In genomic region chr1:59605184-59605583, GRCh38 we compare ENCODE assay signal across 19 cellular contexts.
DNase-seq lines count a peak whose midpoint lies in the region; ATAC-seq and TF ChIP-seq lines count a peak whose summit lies in the region.
"Had no signal": no experiment of that assay in that cellular context is flagged by ENCODE, and none has a peak within 500 bp of the region (broad histone marks: within the 10 kb centered on the region; RNA-seq: fewer than 3 reads in every experiment).

No MANE protein-coding gene starts in this region.

- H3K27ac ChIP-seq in SJSA1 (peak overlapping the region; percentile 16; the same call in 1 of the 2 replicates), stomach (peak overlapping the region in 4 of 5 donors; percentile 32 to 58 (median 46))
- H3K27ac ChIP-seq: HL-60 had no signal

- TF ChIP-seq CTCF in mesothelial cell of epicardium (IDR thresholded peaks at IDR 0.05; ENCODE audit: unreplicated experiment), result no peak
- TF ChIP-seq CTCF in stomach (IDR thresholded peaks at IDR 0.05), result no peak

- intact Hi-C loops in stomach (cut with DNase I; ENCODE audit: low total_unique reads), result no loop called here

- peaks cover 46% of the 10 kb centered on the region for H3K4me1 ChIP-seq in SJSA1 (replicated peaks)
- H3K4me1 ChIP-seq in stomach, result peaks cover 0 to 32% (median 4%) of the 10 kb centered on the region in 4 donors
- H3K4me1 ChIP-seq: BE2C had no signal

- H3K4me1 Mint-ChIP-seq in mesothelial cell of epicardium, result peaks cover 18% of the 10 kb centered on the region
- H3K4me1 Mint-ChIP-seq in stimulated activated effector memory CD8-positive, alpha-beta T cell treated with anti-CD3 and anti-CD28 coated beads, Interleukin-12 subunit alpha, Interleukin-12 subunit beta, amount 100 ng/mL, for 72 hours, result no peaks in the 10 kb centered on the region

- H3K27ac Mint-ChIP-seq in mesothelial cell of epicardium, result peak overlapping the region; percentile 45
- no peak overlapping the region for H3K27ac Mint-ChIP-seq in stimulated activated effector memory CD8-positive, alpha-beta T cell treated with anti-CD3 and anti-CD28 coated beads, Interleukin-12 subunit alpha, Interleukin-12 subunit beta, amount 100 ng/mL, for 72 hours
- H3K27ac Mint-ChIP-seq: CD8-positive, alpha-beta T cell had no signal

- no peak for TF ChIP-seq POLR2A in stomach (IDR thresholded peaks at IDR 0.05)

- no peaks in the 10 kb centered on the region for H3K27me3 ChIP-seq in SJSA1 (replicated peaks)
- H3K27me3 ChIP-seq in stomach, result no peaks in the 10 kb centered on the region
- H3K27me3 ChIP-seq: BE2C, MG63 had no signal

- H3K9me3 ChIP-seq in SJSA1 (replicated peaks) (no peaks in the 10 kb centered on the region), stomach (no peaks in the 10 kb centered on the region)
- H3K9me3 ChIP-seq: BE2C, MG63 had no signal

- H3K4me3 Mint-ChIP-seq in mesothelial cell of epicardium, result no peak overlapping the region
- no peak overlapping the region for H3K4me3 Mint-ChIP-seq in stimulated activated effector memory CD8-positive, alpha-beta T cell treated with anti-CD3 and anti-CD28 coated beads, Interleukin-12 subunit alpha, Interleukin-12 subunit beta, amount 100 ng/mL, for 72 hours
- H3K4me3 Mint-ChIP-seq: CD8-positive, alpha-beta T cell had no signal

- DNase-seq in SJSA1 (ENCODE audit: low read depth in 1 of 2, low spot score in 2 of 2), result no peak
- no peak for DNase-seq in mesothelial cell of epicardium (ENCODE audit: low spot score in 2 of 2, unreplicated experiment in 2 of 2)
- no peak for DNase-seq in stomach
- DNase-seq in stimulated activated effector memory CD8-positive, alpha-beta T cell treated with anti-CD3 and anti-CD28 coated beads, Interleukin-12 subunit alpha, Interleukin-12 subunit beta, amount 100 ng/mL, for 72 hours (ENCODE audit: low spot score in 2 of 2), result no peak
- DNase-seq in effector CD4-positive, alpha-beta T cell, result no peak
- DNase-seq: BE2C; CD8-positive, alpha-beta T cell; DMS79 treated with DMSO at 0.1 percent for 48 hours; KBM-7; MG63; NCI-H1092 treated with DMSO at 0.1 percent for 48 hours; NCI-H1694; NCI-H2107; NCI-H226; NCI-H526 had no signal

- H3K9me3 Mint-ChIP-seq in mesothelial cell of epicardium, result peaks cover 27% of the 10 kb centered on the region
- no peaks in the 10 kb centered on the region for H3K9me3 Mint-ChIP-seq in stimulated activated effector memory CD8-positive, alpha-beta T cell treated with anti-CD3 and anti-CD28 coated beads, Interleukin-12 subunit alpha, Interleukin-12 subunit beta, amount 100 ng/mL, for 72 hours

- H3K4me3 ChIP-seq in SJSA1, result no peak overlapping the region
- H3K4me3 ChIP-seq in stomach, result no peak overlapping the region
- H3K4me3 ChIP-seq: MG63 had no signal

- H3K36me3 ChIP-seq in SJSA1 (no peaks in the 10 kb centered on the region), stomach (peaks cover 0 to 20% (median 9%) of the 10 kb centered on the region in 4 donors)
- H3K36me3 ChIP-seq: BE2C, MG63 had no signal

- no peak for TF ChIP-seq EP300 in stomach (IDR thresholded peaks at IDR 0.05)

- H3K27me3 Mint-ChIP-seq in mesothelial cell of epicardium (ENCODE audit: low read depth), result no peaks in the 10 kb centered on the region

- ATAC-seq in GM19025 (IDR thresholded peaks at IDR 0.05; ENCODE audit: low read depth, unreplicated experiment) (peak; percentile 65), GM21529 (IDR thresholded peaks at IDR 0.05; ENCODE audit: unreplicated experiment) (no peak), HG02870 (IDR thresholded peaks at IDR 0.05; ENCODE audit: unreplicated experiment) (no peak)
- ATAC-seq in stimulated activated effector memory CD8-positive, alpha-beta T cell treated with anti-CD3 and anti-CD28 coated beads, Interleukin-12 subunit alpha, Interleukin-12 subunit beta, amount 100 ng/mL, for 72 hours, result no peak
- ATAC-seq: CD8-positive, alpha-beta T cell had no signal

- WGBS in stomach, 5 donors, result 58 to 67% (median 66%) methylated on average over 3 of the region's 3 CpGs

- H3K36me3 Mint-ChIP-seq in mesothelial cell of epicardium, result peaks cover 27% of the 10 kb centered on the region
- H3K36me3 Mint-ChIP-seq in stimulated activated effector memory CD8-positive, alpha-beta T cell treated with anti-CD3 and anti-CD28 coated beads, Interleukin-12 subunit alpha, Interleukin-12 subunit beta, amount 100 ng/mL, for 72 hours, result no peaks in the 10 kb centered on the region
